ENCODE assay signal across 1 cellular context in genomic region chr18:74216661-74217110, GRCh38.
TF ChIP-seq lines count a peak whose summit lies in the region.

No MANE protein-coding gene starts in this region.

TF ChIP-seq in HepG2, 621 proteins besides CTCF, POLR2A, EP300 and RAD21 (continued from another document):
- TF ChIP-seq, protein P1, sequence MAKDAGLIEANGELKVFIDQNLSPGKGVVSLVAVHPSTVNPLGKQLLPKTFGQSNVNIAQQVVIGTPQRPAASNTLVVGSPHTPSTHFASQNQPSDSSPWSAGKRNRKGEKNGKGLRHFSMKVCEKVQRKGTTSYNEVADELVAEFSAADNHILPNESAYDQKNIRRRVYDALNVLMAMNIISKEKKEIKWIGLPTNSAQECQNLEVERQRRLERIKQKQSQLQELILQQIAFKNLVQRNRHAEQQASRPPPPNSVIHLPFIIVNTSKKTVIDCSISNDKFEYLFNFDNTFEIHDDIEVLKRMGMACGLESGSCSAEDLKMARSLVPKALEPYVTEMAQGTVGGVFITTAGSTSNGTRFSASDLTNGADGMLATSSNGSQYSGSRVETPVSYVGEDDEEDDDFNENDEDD (CRISPR knock-in tag; IDR thresholded peaks at IDR 0.05; ENCODE audit: borderline replicate concordance), result no peak
- TF ChIP-seq, protein P2, sequence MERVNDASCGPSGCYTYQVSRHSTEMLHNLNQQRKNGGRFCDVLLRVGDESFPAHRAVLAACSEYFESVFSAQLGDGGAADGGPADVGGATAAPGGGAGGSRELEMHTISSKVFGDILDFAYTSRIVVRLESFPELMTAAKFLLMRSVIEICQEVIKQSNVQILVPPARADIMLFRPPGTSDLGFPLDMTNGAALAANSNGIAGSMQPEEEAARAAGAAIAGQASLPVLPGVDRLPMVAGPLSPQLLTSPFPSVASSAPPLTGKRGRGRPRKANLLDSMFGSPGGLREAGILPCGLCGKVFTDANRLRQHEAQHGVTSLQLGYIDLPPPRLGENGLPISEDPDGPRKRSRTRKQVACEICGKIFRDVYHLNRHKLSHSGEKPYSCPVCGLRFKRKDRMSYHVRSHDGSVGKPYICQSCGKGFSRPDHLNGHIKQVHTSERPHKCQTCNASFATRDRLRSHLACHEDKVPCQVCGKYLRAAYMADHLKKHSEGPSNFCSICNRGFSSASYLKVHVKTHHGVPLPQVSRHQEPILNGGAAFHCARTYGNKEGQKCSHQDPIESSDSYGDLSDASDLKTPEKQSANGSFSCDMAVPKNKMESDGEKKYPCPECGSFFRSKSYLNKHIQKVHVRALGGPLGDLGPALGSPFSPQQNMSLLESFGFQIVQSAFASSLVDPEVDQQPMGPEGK (CRISPR knock-in tag; IDR thresholded peaks at IDR 0.05), result no peak
- TF ChIP-seq ZNF567 (CRISPR knock-in tag; IDR thresholded peaks at IDR 0.05; ENCODE audit: borderline replicate concordance) (no peak), JDP2 (CRISPR knock-in tag; IDR thresholded peaks at IDR 0.05; ENCODE audit: borderline replicate concordance) (no peak), RBAK (CRISPR knock-in tag; IDR thresholded peaks at IDR 0.05) (no peak), SPEN (CRISPR knock-in tag; IDR thresholded peaks at IDR 0.05; ENCODE audit: low read depth) (no peak), POGZ (CRISPR knock-in tag; IDR thresholded peaks at IDR 0.05) (0 out of 2 replicates have a peak, but pooled peaks have one; percentile 2), SP4 (CRISPR knock-in tag; IDR thresholded peaks at IDR 0.05) (no peak), ZSCAN30 (CRISPR knock-in tag; IDR thresholded peaks at IDR 0.05) (no peak), TCF7 (IDR thresholded peaks at IDR 0.05; ENCODE audit: low read depth) (0 out of 2 replicates have a peak, but pooled peaks have one; percentile 19), REPIN1 (CRISPR knock-in tag; IDR thresholded peaks at IDR 0.05; ENCODE audit: borderline replicate concordance, low read depth) (no peak), FOXP1 (IDR thresholded peaks at IDR 0.05) (no peak), FOXP1 (CRISPR knock-in tag; IDR thresholded peaks at IDR 0.05) (peak; percentile 18; the same call in 1 of the 2 replicates), ZNF747 (CRISPR knock-in tag; IDR thresholded peaks at IDR 0.05; ENCODE audit: borderline replicate concordance) (no peak)
- TF ChIP-seq, protein P3, sequence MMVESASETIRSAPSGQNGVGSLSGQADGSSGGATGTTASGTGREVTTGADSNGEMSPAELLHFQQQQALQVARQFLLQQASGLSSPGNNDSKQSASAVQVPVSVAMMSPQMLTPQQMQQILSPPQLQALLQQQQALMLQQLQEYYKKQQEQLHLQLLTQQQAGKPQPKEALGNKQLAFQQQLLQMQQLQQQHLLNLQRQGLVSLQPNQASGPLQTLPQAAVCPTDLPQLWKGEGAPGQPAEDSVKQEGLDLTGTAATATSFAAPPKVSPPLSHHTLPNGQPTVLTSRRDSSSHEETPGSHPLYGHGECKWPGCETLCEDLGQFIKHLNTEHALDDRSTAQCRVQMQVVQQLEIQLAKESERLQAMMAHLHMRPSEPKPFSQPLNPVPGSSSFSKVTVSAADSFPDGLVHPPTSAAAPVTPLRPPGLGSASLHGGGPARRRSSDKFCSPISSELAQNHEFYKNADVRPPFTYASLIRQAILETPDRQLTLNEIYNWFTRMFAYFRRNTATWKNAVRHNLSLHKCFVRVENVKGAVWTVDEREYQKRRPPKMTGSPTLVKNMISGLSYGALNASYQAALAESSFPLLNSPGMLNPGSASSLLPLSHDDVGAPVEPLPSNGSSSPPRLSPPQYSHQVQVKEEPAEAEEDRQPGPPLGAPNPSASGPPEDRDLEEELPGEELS (CRISPR knock-in tag; IDR thresholded peaks at IDR 0.05), result peak; percentile 33; the same call in 1 of the 2 replicates
